13 cellular contexts compared by ENCODE assay signal in genomic region chr12:13187399-13187798, GRCh38. TPM values are rescaled to one million over a fixed set of nuclear protein-coding genes. Genes with fewer than 3 reads are reported as not detected.
DNase-seq lines count a peak whose midpoint lies in the region; ATAC-seq, FAIRE-seq and TF ChIP-seq lines count a peak whose summit lies in the region.
"Had no signal": no experiment of that assay in that cellular context is flagged by ENCODE, and none has a peak within 500 bp of the region (broad histone marks: within the 10 kb centered on the region; RNA-seq: fewer than 3 reads in every experiment).

No MANE protein-coding gene starts in this region.

- H3K4me1 Mint-ChIP-seq in activated T-helper 1 cell treated with anti-CD3 and anti-CD28 coated beads, Interleukin-12 subunit alpha, Interleukin-12 subunit beta, Interleukin-2, Interleukin-4 antibody, amounts not matched to agents 30 ng/mL and 10 ng/mL and 1 ng/mL, durations not matched to agents 14 hours and 24 hours and 36 hours (ENCODE audit: low read depth) = peaks cover 26% of the 10 kb centered on the region
- no peaks in the 10 kb centered on the region for H3K4me1 Mint-ChIP-seq in WTC11
- H3K4me1 Mint-ChIP-seq in naive thymus-derived CD4-positive, alpha-beta T cell = peaks cover 0 to 27% (median 0%) of the 10 kb centered on the region in 7 donors
- H3K4me1 Mint-ChIP-seq: B cell had no signal

- no peaks in the 10 kb centered on the region for H3K36me3 ChIP-seq in keratinocyte (ENCODE audit: control insufficient read depth in 2 of 2, extremely low read depth in 1 of 2, insufficient read depth in 2 of 2, low read length in 2 of 2)
- no peaks in the 10 kb centered on the region for H3K36me3 ChIP-seq in naive thymus-derived CD4-positive, alpha-beta T cell (ENCODE audit: control insufficient read depth in 2 of 3, insufficient read depth in 3 of 3, low read length in 3 of 3)
- no peaks in the 10 kb centered on the region for H3K36me3 ChIP-seq in thyroid gland

- no peaks in the 10 kb centered on the region for H4K20me1 ChIP-seq in keratinocyte (ENCODE audit: control insufficient read depth, extremely low read depth, insufficient read depth, low read length)

- H3K4me1 ChIP-seq in keratinocyte (ENCODE audit: control insufficient read depth, extremely low read depth, insufficient read depth, low read length) = peaks cover 10% of the 10 kb centered on the region
- H3K4me1 ChIP-seq in naive thymus-derived CD4-positive, alpha-beta T cell (ENCODE audit: control insufficient read depth in 2 of 2, insufficient read depth in 2 of 2, low read length in 2 of 2) = no peaks in the 10 kb centered on the region
- peaks cover 4 to 8% of the 10 kb centered on the region in 2 donors for H3K4me1 ChIP-seq in thyroid gland

- peak; percentile 56 for ATAC-seq in HG02798 (IDR thresholded peaks at IDR 0.05; ENCODE audit: poor library complexity, unreplicated experiment)
- ATAC-seq in GM19328 (IDR thresholded peaks at IDR 0.05; ENCODE audit: unreplicated experiment) = no peak
- ATAC-seq in WTC11 = no peak
- ATAC-seq in naive thymus-derived CD4-positive, alpha-beta T cell = no peak
- ATAC-seq: GM23338, Panc1 had no signal

- CTCF ChIA-PET in WTC11 (lab: Charles Lee) = no interaction called here
- CTCF ChIA-PET in naive thymus-derived CD4-positive, alpha-beta T cell (lab: Charles Lee) = no interaction called here

- no peaks in the 10 kb centered on the region for H3K9me3 Mint-ChIP-seq in activated T-helper 1 cell treated with anti-CD3 and anti-CD28 coated beads, Interleukin-12 subunit alpha, Interleukin-12 subunit beta, Interleukin-2, Interleukin-4 antibody, amounts not matched to agents 30 ng/mL and 10 ng/mL and 1 ng/mL, durations not matched to agents 14 hours and 24 hours and 36 hours
- H3K9me3 Mint-ChIP-seq in WTC11 = no peaks in the 10 kb centered on the region
- H3K9me3 Mint-ChIP-seq in naive thymus-derived CD4-positive, alpha-beta T cell = peaks cover 0 to 4% (median 0%) of the 10 kb centered on the region in 11 donors
- H3K9me3 Mint-ChIP-seq: GM23338 had no signal

- no peak for TF ChIP-seq CTCF in keratinocyte (optimal IDR thresholded peaks at IDR 0.05 in 1 of 3, IDR thresholded peaks at IDR 0.05 in 1 of 3, conservative IDR thresholded peaks at IDR 0.05 in 1 of 3; ENCODE audit: extremely low read depth in 1 of 3, insufficient read depth in 2 of 3, low read length in 3 of 3)
- no peak for TF ChIP-seq CTCF in WTC11 (IDR thresholded peaks at IDR 0.05)
- TF ChIP-seq CTCF in thyroid gland (IDR thresholded peaks at IDR 0.05) = no peak

- no peaks in the 10 kb centered on the region for H3K9me1 ChIP-seq in keratinocyte (ENCODE audit: control insufficient read depth, extremely low read depth, insufficient read depth, low read length)

- H3K9me3 ChIP-seq in keratinocyte (ENCODE audit: control insufficient read depth, low read depth, low read length) (no peaks in the 10 kb centered on the region), thyroid gland (no peaks in the 10 kb centered on the region)
- H3K9me3 ChIP-seq in naive thymus-derived CD4-positive, alpha-beta T cell (ENCODE audit: control insufficient read depth in 2 of 3, low read length in 3 of 3) = no peaks in the 10 kb centered on the region

- FAIRE-seq in keratinocyte (lab: Jason Lieb, UNC) = peak; percentile 86
- FAIRE-seq: G401.6 had no signal

- peak; percentile 77 for DNase-seq in AG08395 (ENCODE audit: low spot score)
- DNase-seq in activated T-helper 1 cell treated with anti-CD3 and anti-CD28 coated beads, Interleukin-12 subunit alpha, Interleukin-12 subunit beta, Interleukin-2, Interleukin-4 antibody, amounts not matched to agents 30 ng/mL and 10 ng/mL and 1 ng/mL, durations not matched to agents 14 hours and 24 hours and 36 hours (ENCODE audit: low spot score) = no peak
- no peak for DNase-seq in keratinocyte (ENCODE audit: low read depth, low spot score)
- no peak for DNase-seq in WTC11 (ENCODE audit: low spot score)
- DNase-seq in naive thymus-derived CD4-positive, alpha-beta T cell = no peak
- no peak for DNase-seq in thyroid gland
- DNase-seq: NCI-H2171 had no signal

- H2AFZ ChIP-seq in keratinocyte (ENCODE audit: control insufficient read depth, low read length) = no peak overlapping the region
- H2AFZ ChIP-seq: GM23338 had no signal

- H3K79me2 ChIP-seq in keratinocyte (ENCODE audit: control insufficient read depth, insufficient read depth, low read length) = no peaks in the 10 kb centered on the region

- dilution Hi-C loops in keratinocyte (cut with MboI; ENCODE audit: extremely low pct_ligation_motif_present, low sequenced_read_pairs) = no loop called here

- H3K36me3 Mint-ChIP-seq in activated T-helper 1 cell treated with anti-CD3 and anti-CD28 coated beads, Interleukin-12 subunit alpha, Interleukin-12 subunit beta, Interleukin-2, Interleukin-4 antibody, amounts not matched to agents 30 ng/mL and 10 ng/mL and 1 ng/mL, durations not matched to agents 14 hours and 24 hours and 36 hours (ENCODE audit: low read depth) = no peaks in the 10 kb centered on the region
- H3K36me3 Mint-ChIP-seq in WTC11 = no peaks in the 10 kb centered on the region
- H3K36me3 Mint-ChIP-seq in naive thymus-derived CD4-positive, alpha-beta T cell = no peaks in the 10 kb centered on the region

- POLR2A ChIA-PET in WTC11 (lab: Charles Lee) = interaction anchor here (1.2 kb wide), 1 partner anchor 9 kb away, joined by 6 read pairs; no protein-coding TSS in a partner anchor
- POLR2A ChIA-PET in naive thymus-derived CD4-positive, alpha-beta T cell (lab: Charles Lee) = no interaction called here

- H3K27me3 ChIP-seq in keratinocyte (ENCODE audit: control insufficient read depth, extremely low read depth, insufficient read depth, low read length) (no peaks in the 10 kb centered on the region), thyroid gland (no peaks in the 10 kb centered on the region)
- no peaks in the 10 kb centered on the region for H3K27me3 ChIP-seq in naive thymus-derived CD4-positive, alpha-beta T cell (ENCODE audit: control insufficient read depth in 2 of 2, insufficient read depth in 2 of 2, low read length in 2 of 2)

- no peak overlapping the region for H3K4me3 Mint-ChIP-seq in activated T-helper 1 cell treated with anti-CD3 and anti-CD28 coated beads, Interleukin-12 subunit alpha, Interleukin-12 subunit beta, Interleukin-2, Interleukin-4 antibody, amounts not matched to agents 30 ng/mL and 10 ng/mL and 1 ng/mL, durations not matched to agents 14 hours and 24 hours and 36 hours
- H3K4me3 Mint-ChIP-seq in WTC11 = no peak overlapping the region
- no peak overlapping the region for H3K4me3 Mint-ChIP-seq in naive thymus-derived CD4-positive, alpha-beta T cell
- H3K4me3 Mint-ChIP-seq: B cell, GM23338 had no signal

- peak overlapping the region; percentile 4 for H3K27ac ChIP-seq in keratinocyte (ENCODE audit: control insufficient read depth, insufficient read depth, low read length)
- no peak overlapping the region for H3K27ac ChIP-seq in naive thymus-derived CD4-positive, alpha-beta T cell (ENCODE audit: low read depth, low read length)
- no peak overlapping the region for H3K27ac ChIP-seq in thyroid gland

- H3K4me2 ChIP-seq in keratinocyte (ENCODE audit: control insufficient read depth, extremely low read depth, insufficient read depth, low read depth, low read length) = no peak overlapping the region
- H3K4me2 ChIP-seq: GM23338 had no signal

- H3K27ac Mint-ChIP-seq in activated T-helper 1 cell treated with anti-CD3 and anti-CD28 coated beads, Interleukin-12 subunit alpha, Interleukin-12 subunit beta, Interleukin-2, Interleukin-4 antibody, amounts not matched to agents 30 ng/mL and 10 ng/mL and 1 ng/mL, durations not matched to agents 14 hours and 24 hours and 36 hours = peak overlapping the region; percentile 9
- H3K27ac Mint-ChIP-seq in WTC11 = no peak overlapping the region
- H3K27ac Mint-ChIP-seq in naive thymus-derived CD4-positive, alpha-beta T cell = peak overlapping the region in 1 of 9 donors; percentile 26
- H3K27ac Mint-ChIP-seq: B cell, GM23338 had no signal

- H3K9ac ChIP-seq in keratinocyte (ENCODE audit: control insufficient read depth, extremely low read depth, insufficient read depth, low read length) = no peak overlapping the region

- WGBS in thyroid gland, 2 donors = 78% methylated on average over 4 of the region's 4 CpGs

- TF ChIP-seq POLR2A in thyroid gland (IDR thresholded peaks at IDR 0.05) = no peak

- H3K27me3 Mint-ChIP-seq in activated T-helper 1 cell treated with anti-CD3 and anti-CD28 coated beads, Interleukin-12 subunit alpha, Interleukin-12 subunit beta, Interleukin-2, Interleukin-4 antibody, amounts not matched to agents 30 ng/mL and 10 ng/mL and 1 ng/mL, durations not matched to agents 14 hours and 24 hours and 36 hours (ENCODE audit: insufficient read depth) = peaks cover 27% of the 10 kb centered on the region
- no peaks in the 10 kb centered on the region for H3K27me3 Mint-ChIP-seq in WTC11 (ENCODE audit: low read depth)
- H3K27me3 Mint-ChIP-seq in naive thymus-derived CD4-positive, alpha-beta T cell = peaks cover 0 to 39% (median 7%) of the 10 kb centered on the region in 5 donors

- H3K4me3 ChIP-seq in keratinocyte (ENCODE audit: control insufficient read depth in 2 of 3, extremely low read depth in 1 of 3, insufficient read depth in 2 of 3, low read depth in 1 of 3, low read length in 3 of 3) (no peak overlapping the region), thyroid gland (replicated peaks in 1 of 3) (no peak overlapping the region)
- no peak overlapping the region for H3K4me3 ChIP-seq in naive thymus-derived CD4-positive, alpha-beta T cell (ENCODE audit: low read length)
- H3K4me3 ChIP-seq: GM23338 had no signal

- intact Hi-C loops in activated T-helper 1 cell treated with anti-CD3 and anti-CD28 coated beads, Interleukin-12 subunit alpha, Interleukin-12 subunit beta, Interleukin-2, Interleukin-4 antibody, amounts not matched to agents 30 ng/mL and 10 ng/mL and 1 ng/mL, durations not matched to agents 14 hours and 24 hours and 36 hours (cut with micrococcal nuclease) = no loop called here
- intact Hi-C loops in naive thymus-derived CD4-positive, alpha-beta T cell (cut with micrococcal nuclease) = no loop called here
- intact Hi-C loops in thyroid gland (cut with DNase I) = no loop called here

RNA-seq across cellular contexts. Expression of gene EMP1, which starts 9.1 kb away (rescaled TPM):
- 29.6 and 33.6 TPM in 2 replicates for total RNA-seq in activated T-helper 1 cell treated with anti-CD3 and anti-CD28 coated beads, Interleukin-12 subunit alpha, Interleukin-12 subunit beta, Interleukin-2, Interleukin-4 antibody, amounts not matched to agents 30 ng/mL and 10 ng/mL and 1 ng/mL, durations not matched to agents 14 hours and 24 hours and 36 hours
- polyA plus RNA-seq in keratinocyte = 356 to 610 TPM (median 583 TPM) in 3 replicates
- 96.0 TPM for polyA plus RNA-seq in keratinocyte (2011; ENCODE audit: low read depth)
- 120 and 273 TPM in 2 replicates for polyA plus RNA-seq in keratinocyte (2011; cell fraction: cytosol; rRNA removed)
- polyA plus RNA-seq in keratinocyte (2011; cell fraction: nucleus; rRNA removed) = 717 and 740 TPM in 2 replicates
- 229 and 605 TPM in 2 replicates for polyA plus RNA-seq in keratinocyte (2012; ENCODE audit: low replicate concordance)
- polyA minus RNA-seq in keratinocyte = 709 to 1,030 TPM (median 926 TPM) in 3 replicates
- 113 TPM for polyA minus RNA-seq in keratinocyte (2011; cell fraction: cytosol; rRNA and poly(A)+ RNA removed)
- 252 and 568 TPM in 2 replicates for polyA minus RNA-seq in keratinocyte (2011; cell fraction: nucleus; rRNA and poly(A)+ RNA removed)
- total RNA-seq in WTC11 (2021) (0.66 to 1.4 TPM (median 1.4 TPM) in 3 replicates), thyroid gland (100 to 1,000 TPM; 459 to 634 (median 503) TPM)
- total RNA-seq in naive thymus-derived CD4-positive, alpha-beta T cell = 10 to 100 TPM in 2 of 5 experiments, 1 to 10 TPM in 3; 3.4 to 40.1 (median 4.4) TPM
- polyA plus RNA-seq in naive thymus-derived CD4-positive, alpha-beta T cell = under 1 TPM in 1 of 2 donors, not detected in 1; 0.37 TPM

Comparison
In these comparisons a context has a peak if more than half of its experiments do, and no peak if none do; other contexts are left out.
1. RNA of gene EMP1, which starts 9.1 kb away (total RNA-seq): 459 to 634 TPM in thyroid gland; 29.6 to 33.6 TPM in activated T-helper 1 cell treated with anti-CD3 and anti-CD28 coated beads, Interleukin-12 subunit alpha, Interleukin-12 subunit beta, Interleukin-2, Interleukin-4 antibody, amounts not matched to agents 30 ng/mL and 10 ng/mL and 1 ng/mL, durations not matched to agents 14 hours and 24 hours and 36 hours, 3.4 to 40.1 TPM in naive thymus-derived CD4-positive, alpha-beta T cell and 0.66 to 1.4 TPM in WTC11; every median in the first group is over 10 times any median in the second.